Comparison of ENCODE assay signal across 21 cellular contexts in genomic region chr3:27354161-27354560, GRCh38. TPM values are rescaled to one million over a fixed set of nuclear protein-coding genes. Genes with fewer than 3 reads are reported as not detected.
DNase-seq lines count a peak whose midpoint lies in the region; ATAC-seq, FAIRE-seq and TF ChIP-seq lines count a peak whose summit lies in the region.
"Had no signal": no experiment of that assay in that cellular context is flagged by ENCODE, and none has a peak within 500 bp of the region (broad histone marks: within the 10 kb centered on the region; RNA-seq: fewer than 3 reads in every experiment).

No MANE protein-coding gene starts in this region.

- H3K79me2 ChIP-seq in GM23338 (replicated peaks; ENCODE audit: insufficient read depth) (no peaks in the 10 kb centered on the region), endothelial cell of umbilical vein (ENCODE audit: control insufficient read depth, insufficient read depth, low read length) (no peaks in the 10 kb centered on the region)

- H3K9me1 ChIP-seq in endothelial cell of umbilical vein (replicated peaks; ENCODE audit: control insufficient read depth, extremely low read depth, insufficient read depth, low read length): no peaks in the 10 kb centered on the region

- peak; percentile 34; the same call in 2 of the 3 replicates for ATAC-seq in GM23338
- no peak for ATAC-seq in T-helper 17 cell
- no peak for ATAC-seq in HG03469 (IDR thresholded peaks at IDR 0.05; ENCODE audit: unreplicated experiment)
- no peak for ATAC-seq in GM18868 (IDR thresholded peaks at IDR 0.05; ENCODE audit: unreplicated experiment)

- TF ChIP-seq POLR2A in endothelial cell of umbilical vein (IDR thresholded peaks at IDR 0.05; ENCODE audit: low read depth, low read length): no peak

- dilution Hi-C loops in endothelial cell of umbilical vein (cut with MboI; ENCODE audit: extremely low pct_ligation_motif_present, low sequenced_read_pairs): no loop called here

- H3K4ac ChIP-seq in neuronal stem cell (ENCODE audit: low read length): no peak overlapping the region

- no peak overlapping the region for H2AK5ac ChIP-seq in neuronal stem cell (ENCODE audit: low read depth, low read length)

- DNase-seq in GM23338 (ENCODE audit: low spot score) (no peak), T-helper 17 cell (no peak), endothelial cell of umbilical vein (ENCODE audit: low read depth, low spot score) (peak; percentile 29), neuronal stem cell (ENCODE audit: low spot score) (no peak), retina (no peak)
- DNase-seq in stimulated activated CD4-positive, alpha-beta T cell treated with anti-CD3 and anti-CD28 coated beads, Interleukin-2, amount 100 ng/mL, for 48 hours: no peak
- DNase-seq: CD4-positive, alpha-beta T cell; H7; HFFc6; KBM-7; NCI-H1092; NCI-H1436; NCI-H187 treated with DMSO at 0.1 percent for 48 hours; NCI-H226; NCI-H510A treated with DMSO at 0.1 percent for 48 hours; NCI-H748 treated with DMSO at 0.1 percent for 48 hours; PC-9; RPMI8226; SHP77 had no signal

- 0 out of 2 replicates have a peak, but pooled peaks cover 3% of the 10 kb centered on the region for H3K9me2 ChIP-seq in GM23338 (ENCODE audit: insufficient read depth)

- H3K9me3 ChIP-seq in T-helper 17 cell (ENCODE audit: control insufficient read depth, low read length, poor library complexity, severe bottlenecking): no peaks in the 10 kb centered on the region
- no peaks in the 10 kb centered on the region for H3K9me3 ChIP-seq in endothelial cell of umbilical vein (replicated peaks; ENCODE audit: control insufficient read depth, insufficient read depth, low read length)
- no peaks in the 10 kb centered on the region for H3K9me3 ChIP-seq in neuronal stem cell (replicated peaks in 1 of 2; ENCODE audit: control insufficient read depth in 2 of 2, insufficient read depth in 1 of 2, low read depth in 1 of 2, low read length in 2 of 2)

- H3K4me3 ChIP-seq in GM23338: no peak overlapping the region
- H3K4me3 ChIP-seq in endothelial cell of umbilical vein (replicated peaks in 1 of 3; ENCODE audit: insufficient read depth in 1 of 3, low read depth in 1 of 3, low read length in 3 of 3): no peak overlapping the region
- H3K4me3 ChIP-seq in neuronal stem cell (ENCODE audit: low read length in 2 of 2): no peak overlapping the region
- H3K4me3 ChIP-seq: PC-9 had no signal

- no peak for FAIRE-seq in endothelial cell of umbilical vein (lab: Jason Lieb, UNC)

- no peak overlapping the region for H3K18ac ChIP-seq in neuronal stem cell (ENCODE audit: low read length)

- H3K27ac Mint-ChIP-seq in GM23338 (no peak overlapping the region), T-helper 17 cell (peak overlapping the region; percentile 29)
- H3K27ac Mint-ChIP-seq: CD4-positive, alpha-beta T cell had no signal

- no peak overlapping the region for H3K23ac ChIP-seq in neuronal stem cell (ENCODE audit: low read depth, low read length, poor library complexity)

- TF ChIP-seq CTCF in GM23338 (conservative IDR thresholded peaks at IDR 0.05; ENCODE audit: low read depth in 2 of 2) (no peak), endothelial cell of umbilical vein (IDR thresholded peaks at IDR 0.05; ENCODE audit: extremely low read depth in 1 of 2, insufficient read depth in 1 of 2, low read depth in 1 of 2, low read length in 2 of 2) (no peak)

- H3K4me2 ChIP-seq in GM23338 (peak overlapping the region; percentile 55), endothelial cell of umbilical vein (ENCODE audit: insufficient read depth, low read length) (peak overlapping the region; percentile 8), neuronal stem cell (ENCODE audit: insufficient read depth, low read length, poor library complexity, severe bottlenecking) (no peak overlapping the region)
- H3K4me2 ChIP-seq: PC-9 had no signal

- no peaks in the 10 kb centered on the region for H3F3A ChIP-seq in GM23338 (replicated peaks; ENCODE audit: low read depth)

- no peak overlapping the region for H3K4me3 Mint-ChIP-seq in GM23338
- no peak overlapping the region for H3K4me3 Mint-ChIP-seq in T-helper 17 cell
- H3K4me3 Mint-ChIP-seq: CD4-positive, alpha-beta T cell; HFFc6 had no signal

- no peak overlapping the region for H4K8ac ChIP-seq in neuronal stem cell (ENCODE audit: low read depth, low read length)

- H2BK12ac ChIP-seq in neuronal stem cell (ENCODE audit: low read length): no peak overlapping the region

- CTCF ChIA-PET in endothelial cell of umbilical vein (lab: Charles Lee): interaction anchor here (0.8 to 1.8 kb wide), 8 partner anchors 12 to 357 kb away, joined by 3 to 10 read pairs (median 4); no protein-coding TSS in a partner anchor

- H3K4me1 ChIP-seq in GM23338 (ENCODE audit: insufficient read depth): peaks cover 28% of the 10 kb centered on the region
- H3K4me1 ChIP-seq in endothelial cell of umbilical vein (ENCODE audit: control insufficient read depth, extremely low read depth, insufficient read depth, low read length): peaks cover 23% of the 10 kb centered on the region
- peaks cover 4 to 11% of the 10 kb centered on the region in 2 donors for H3K4me1 ChIP-seq in neuronal stem cell (ENCODE audit: control insufficient read depth in 2 of 2, insufficient read depth in 1 of 2, low read depth in 1 of 2, low read length in 2 of 2)

- H3K27me3 Mint-ChIP-seq in GM23338 (ENCODE audit: insufficient read depth, low read depth, poor library complexity): peaks cover 2% of the 10 kb centered on the region
- no peaks in the 10 kb centered on the region for H3K27me3 Mint-ChIP-seq in T-helper 17 cell
- H3K27me3 Mint-ChIP-seq: CD4-positive, alpha-beta T cell had no signal

- H4K20me1 ChIP-seq in GM23338 (replicated peaks; ENCODE audit: insufficient read depth): no peaks in the 10 kb centered on the region
- H4K20me1 ChIP-seq in endothelial cell of umbilical vein (replicated peaks; ENCODE audit: control insufficient read depth, extremely low read depth, insufficient read depth, low read length): no peaks in the 10 kb centered on the region

- H4K91ac ChIP-seq in neuronal stem cell (ENCODE audit: low read depth, low read length, poor library complexity): no peak overlapping the region

- H3K14ac ChIP-seq in neuronal stem cell (ENCODE audit: low read length): no peak overlapping the region

- H3K27me3 ChIP-seq in GM23338 (ENCODE audit: insufficient read depth) (no peaks in the 10 kb centered on the region), endothelial cell of umbilical vein (ENCODE audit: control insufficient read depth in 2 of 2, insufficient read depth in 2 of 2, low read length in 2 of 2) (no peaks in the 10 kb centered on the region), neuronal stem cell (ENCODE audit: control insufficient read depth in 3 of 3, insufficient read depth in 3 of 3, low read depth in 1 of 3, low read length in 3 of 3) (no peaks in the 10 kb centered on the region)

- intact Hi-C loops in endothelial cell of umbilical vein (cut with micrococcal nuclease): no loop called here

- H2BK120ac ChIP-seq in neuronal stem cell (ENCODE audit: low read depth, low read length): no peak overlapping the region

- no CpG with 5 or more reads among the region's 5 CpGs for WGBS in neuronal stem cell (ENCODE audit: extremely low coverage in 2 of 2, insufficient read length in 2 of 2, insufficient replicate concordance in 1 of 2), 2 donors

- no peak overlapping the region for H3K27ac ChIP-seq in GM23338 (ENCODE audit: low read depth)
- no peak overlapping the region for H3K27ac ChIP-seq in endothelial cell of umbilical vein (ENCODE audit: insufficient read depth, low read depth, low read length)
- H3K27ac ChIP-seq in neuronal stem cell (replicated peaks; ENCODE audit: low read length): no peak overlapping the region
- H3K27ac ChIP-seq: PC-9 had no signal

- H3K36me3 Mint-ChIP-seq in GM23338 (ENCODE audit: low read depth) (peaks cover 3% of the 10 kb centered on the region; the same call in 1 of the 3 replicates), T-helper 17 cell (ENCODE audit: low read depth) (peaks cover 2% of the 10 kb centered on the region)

- H2BK5ac ChIP-seq in neuronal stem cell (ENCODE audit: low read length): no peak overlapping the region

- H3K4me1 Mint-ChIP-seq in GM23338 (peaks cover 38% of the 10 kb centered on the region), T-helper 17 cell (peaks cover 50% of the 10 kb centered on the region)

- H2AFZ ChIP-seq in GM23338: no peak overlapping the region
- H2AFZ ChIP-seq in endothelial cell of umbilical vein (ENCODE audit: low read depth, low read length): no peak overlapping the region
- H2AFZ ChIP-seq in neuronal stem cell (ENCODE audit: low read length): peak overlapping the region; percentile 9
- H2AFZ ChIP-seq: PC-9 had no signal

- POLR2A ChIA-PET in endothelial cell of umbilical vein (lab: Charles Lee): no interaction called here

- no peaks in the 10 kb centered on the region for H3K36me3 ChIP-seq in GM23338 (ENCODE audit: insufficient read depth)
- H3K36me3 ChIP-seq in endothelial cell of umbilical vein (ENCODE audit: control insufficient read depth in 2 of 2, extremely low read depth in 1 of 2, insufficient read depth in 2 of 2, low read length in 2 of 2): no peaks in the 10 kb centered on the region
- no peaks in the 10 kb centered on the region for H3K36me3 ChIP-seq in neuronal stem cell (replicated peaks in 1 of 2; ENCODE audit: control insufficient read depth in 2 of 2, insufficient read depth in 2 of 2, low read length in 2 of 2)

- no peak overlapping the region for H2BK15ac ChIP-seq in neuronal stem cell (ENCODE audit: low read length)

- no peaks in the 10 kb centered on the region for H3K79me1 ChIP-seq in neuronal stem cell (ENCODE audit: low read depth, low read length)

- H3K9me3 Mint-ChIP-seq in GM23338: no peaks in the 10 kb centered on the region; the same call in 2 of the 3 replicates
- H3K9me3 Mint-ChIP-seq: CD4-positive, alpha-beta T cell; HFFc6 had no signal

- H3K9ac ChIP-seq in endothelial cell of umbilical vein (replicated peaks; ENCODE audit: extremely low read depth, insufficient read depth, low read length) (no peak overlapping the region), neuronal stem cell (ENCODE audit: low read depth, low read length, poor library complexity) (no peak overlapping the region)

- no TSS peak for BruUV-seq in endothelial cell of umbilical vein (replicated peaks; lab: Mats Ljungman, UMichigan)

RNA-seq across cellular contexts. Expression of gene NEK10, which starts 15.0 kb away (rescaled TPM):
- total RNA-seq in GM23338 (2014; rRNA removed; shearing (Covaris generic)): 2.0 and 2.4 TPM in 2 replicates
- 0.55 TPM in 1 of 2 replicates, not detected in the other for polyA plus RNA-seq in GM23338 (2016; fragmentation: Nextera tagmentation; extraction: Ambion mirVana)
- total RNA-seq in T-helper 17 cell: 1 to 10 TPM; 1.7 to 2.3 TPM
- total RNA-seq in endothelial cell of umbilical vein: 4.6 and 5.0 TPM in 2 replicates
- 0.24 and 0.32 TPM in 2 replicates for polyA plus RNA-seq in endothelial cell of umbilical vein
- polyA plus RNA-seq in endothelial cell of umbilical vein (2011; cell fraction: cytosol; rRNA removed): 0.26 and 0.32 TPM in 2 replicates
- polyA plus RNA-seq in endothelial cell of umbilical vein (2011; cell fraction: nucleus; rRNA removed): 2.9 and 5.2 TPM in 2 replicates
- 0.37 and 0.80 TPM in 2 replicates for polyA plus RNA-seq in endothelial cell of umbilical vein (2012)
- polyA minus RNA-seq in endothelial cell of umbilical vein: 2.4 and 2.8 TPM in 2 replicates
- 1.3 TPM for polyA minus RNA-seq in endothelial cell of umbilical vein (2011; cell fraction: cytosol; rRNA and poly(A)+ RNA removed)
- polyA minus RNA-seq in endothelial cell of umbilical vein (2011; cell fraction: nucleus; rRNA and poly(A)+ RNA removed): 13.4 TPM in 2 replicates
- polyA plus RNA-seq in neuronal stem cell (2013, experiment 1 of 2): 0.43 TPM
- 0.54 TPM for polyA plus RNA-seq in neuronal stem cell (2013, experiment 2 of 2)
